In the genomic region with DNA sequence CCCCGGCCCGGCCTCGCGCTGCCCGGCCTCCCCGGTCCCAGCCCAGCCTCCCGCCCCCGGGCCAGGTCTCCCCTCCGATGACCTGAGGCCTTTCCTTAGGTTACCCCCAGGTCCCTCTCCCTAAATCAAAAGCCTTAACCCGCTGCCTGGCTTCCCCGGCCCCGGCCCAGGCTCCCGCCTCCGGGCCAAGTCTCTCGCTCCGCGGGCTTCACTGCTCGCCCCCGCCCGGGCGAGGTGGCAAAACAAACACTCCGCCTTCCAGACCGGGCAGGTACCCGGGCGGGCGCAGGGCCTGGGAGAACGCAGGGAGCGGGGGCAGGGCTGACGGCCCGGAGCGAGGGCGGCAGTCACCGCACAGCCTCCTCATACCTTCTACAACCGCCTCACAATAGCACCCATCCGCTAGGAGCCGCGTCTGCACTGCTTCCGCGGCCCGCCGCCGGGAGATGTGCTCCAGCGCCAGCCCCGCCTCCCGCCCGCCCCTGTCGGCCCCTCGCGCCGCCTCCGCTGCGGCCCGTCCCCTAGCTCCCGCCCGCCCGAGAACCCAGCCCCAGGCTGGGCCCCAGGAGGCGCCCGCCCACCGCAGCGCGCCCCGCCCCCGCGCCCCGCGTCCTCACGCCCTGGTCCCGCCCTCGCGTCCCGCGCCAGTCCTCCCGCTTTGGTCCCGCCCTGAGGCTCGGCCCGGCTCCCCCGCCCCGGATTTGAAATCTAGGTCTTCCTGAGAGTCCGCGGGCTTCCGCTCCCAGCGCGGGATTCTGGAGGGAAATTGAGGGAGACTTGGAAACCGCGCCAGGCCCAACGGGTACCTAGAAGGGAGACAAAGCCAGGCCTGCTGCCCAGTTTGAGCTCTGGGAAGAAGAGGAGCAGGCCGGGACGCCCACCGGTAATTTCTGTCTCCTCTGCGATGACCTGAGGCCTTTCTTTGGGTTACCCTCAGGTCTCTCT, we compare ENCODE assay signal across 8 cellular contexts. TPM values are rescaled to one million over a fixed set of nuclear protein-coding genes. Genes with fewer than 3 reads are reported as not detected.
DNase-seq lines count a peak whose midpoint lies in the region; ATAC-seq and TF ChIP-seq lines count a peak whose summit lies in the region.

TSS of gene CASP3 (minus strand) at position 422 of the 945 bp plus-strand sequence. CDS start 10,994 bp downstream, outside the sequence.
A gene with protein sequence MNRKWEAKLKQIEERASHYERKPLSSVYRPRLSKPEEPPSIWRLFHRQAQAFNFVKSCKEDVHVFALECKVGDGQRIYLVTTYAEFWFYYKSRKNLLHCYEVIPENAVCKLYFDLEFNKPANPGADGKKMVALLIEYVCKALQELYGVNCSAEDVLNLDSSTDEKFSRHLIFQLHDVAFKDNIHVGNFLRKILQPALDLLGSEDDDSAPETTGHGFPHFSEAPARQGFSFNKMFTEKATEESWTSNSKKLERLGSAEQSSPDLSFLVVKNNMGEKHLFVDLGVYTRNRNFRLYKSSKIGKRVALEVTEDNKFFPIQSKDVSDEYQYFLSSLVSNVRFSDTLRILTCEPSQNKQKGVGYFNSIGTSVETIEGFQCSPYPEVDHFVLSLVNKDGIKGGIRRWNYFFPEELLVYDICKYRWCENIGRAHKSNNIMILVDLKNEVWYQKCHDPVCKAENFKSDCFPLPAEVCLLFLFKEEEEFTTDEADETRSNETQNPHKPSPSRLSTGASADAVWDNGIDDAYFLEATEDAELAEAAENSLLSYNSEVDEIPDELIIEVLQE (plus strand): TSS at position 713 of the 945 bp plus-strand sequence. CDS start 7,403 bp downstream, outside the sequence.

- H3K4me3 ChIP-seq in liver (ENCODE audit: low read depth in 1 of 3, low read length in 3 of 3), result peak within 1 kb of the TSS; percentile 86 to 95 (median 93)

- DNase-seq in CD14-positive monocyte (ENCODE audit: low spot score) (peak; percentile 91), NCI-H748 (lab: John Stamatoyannopoulos, UW; ENCODE audit: unreplicated experiment) (peak; percentile 97), cortex of kidney (lab: John Stamatoyannopoulos, UW) (peak; percentile 93)
- peak; percentile 95 for DNase-seq in activated CD4-positive, alpha-beta T cell treated with anti-CD3 and anti-CD28 coated beads, Interleukin-2, amount 50 U/mL, for 1 hour
- peak; percentile 94 for DNase-seq in stimulated activated CD4-positive, alpha-beta T cell treated with anti-CD3 and anti-CD28 coated beads, Interleukin-4, amount 100 ng/mL, for 1 hour

- peak within 1 kb of the TSS; percentile 95 to 96 for H3K27ac ChIP-seq in liver (ENCODE audit: low read depth in 1 of 2, low read length in 2 of 2)

- TF ChIP-seq CTCF in CD14-positive monocyte (IDR thresholded peaks at IDR 0.05) (no peak), liver (IDR thresholded peaks at IDR 0.05; ENCODE audit: low read depth, low read length, missing input control) (peak; percentile 24)

- intact Hi-C loops in CD14-positive monocyte (cut with micrococcal nuclease), result loop anchor here (5.0 to 10.0 kb wide), 2 partner anchors 83 to 384 kb away; partner anchors contain the start of gene CENPU (in 2 of the 2)

- ATAC-seq in GM19395 (IDR thresholded peaks at IDR 0.05; ENCODE audit: unreplicated experiment), result peak; percentile 79
- ATAC-seq in HG03558 (IDR thresholded peaks at IDR 0.05; ENCODE audit: extremely low read depth, unreplicated experiment), result peak; percentile 72

- under 1% methylated on average over 90 of the region's 90 CpGs for WGBS in liver

- peak within 1 kb of the TSS; percentile 87 to 96 for H3K9ac ChIP-seq in liver (ENCODE audit: low read depth in 1 of 2, low read length in 2 of 2)

- H3K4me1 Mint-ChIP-seq in CD14-positive monocyte, result peaks cover 50% of the 10 kb centered on the region

- no peaks in the 10 kb centered on the region for H3K9me3 ChIP-seq in liver (ENCODE audit: control insufficient read depth in 4 of 4, low read length in 3 of 4)

- H3K9me3 Mint-ChIP-seq in CD14-positive monocyte, result no peaks in the 10 kb centered on the region

- H3K27me3 Mint-ChIP-seq in CD14-positive monocyte (ENCODE audit: low read depth in 3 of 3), result peaks cover 0 to 1% (median 0%) of the 10 kb centered on the region in 3 donors

- peaks cover 18 to 21% of the 10 kb centered on the region in 2 donors for H3K36me3 Mint-ChIP-seq in CD14-positive monocyte

- TF ChIP-seq RAD21 in liver (IDR thresholded peaks at IDR 0.05), result peak in 1 of 2 donors; percentile 54

- peaks cover 2 to 46% (median 37%) of the 10 kb centered on the region in 4 donors for H3K4me1 ChIP-seq in liver (ENCODE audit: control insufficient read depth in 4 of 4, insufficient read depth in 4 of 4, low read length in 3 of 4)

- no peaks in the 10 kb centered on the region for H3K27me3 ChIP-seq in liver (ENCODE audit: control insufficient read depth in 4 of 4, insufficient read depth in 4 of 4, low read length in 3 of 4)

- H3K27ac Mint-ChIP-seq in CD14-positive monocyte, result peak within 1 kb of the TSS; percentile 89 to 94 (median 91)

- peak within 1 kb of the TSS; percentile 89 to 94 for H3K4me3 Mint-ChIP-seq in CD14-positive monocyte

- H3K36me3 ChIP-seq in liver (ENCODE audit: control insufficient read depth in 4 of 4, insufficient read depth in 3 of 4, low read depth in 1 of 4, low read length in 3 of 4), result peaks cover 0 to 6% (median 1%) of the 10 kb centered on the region in 4 donors

TF ChIP-seq in liver, 16 proteins besides CTCF, POLR2A, EP300 and RAD21:
- TF ChIP-seq GABPA (IDR thresholded peaks at IDR 0.05 in 1 of 2, conservative IDR thresholded peaks at IDR 0.05 in 1 of 2), result peak in 1 of 2 donors; percentile 81
- TF ChIP-seq, protein P1, sequence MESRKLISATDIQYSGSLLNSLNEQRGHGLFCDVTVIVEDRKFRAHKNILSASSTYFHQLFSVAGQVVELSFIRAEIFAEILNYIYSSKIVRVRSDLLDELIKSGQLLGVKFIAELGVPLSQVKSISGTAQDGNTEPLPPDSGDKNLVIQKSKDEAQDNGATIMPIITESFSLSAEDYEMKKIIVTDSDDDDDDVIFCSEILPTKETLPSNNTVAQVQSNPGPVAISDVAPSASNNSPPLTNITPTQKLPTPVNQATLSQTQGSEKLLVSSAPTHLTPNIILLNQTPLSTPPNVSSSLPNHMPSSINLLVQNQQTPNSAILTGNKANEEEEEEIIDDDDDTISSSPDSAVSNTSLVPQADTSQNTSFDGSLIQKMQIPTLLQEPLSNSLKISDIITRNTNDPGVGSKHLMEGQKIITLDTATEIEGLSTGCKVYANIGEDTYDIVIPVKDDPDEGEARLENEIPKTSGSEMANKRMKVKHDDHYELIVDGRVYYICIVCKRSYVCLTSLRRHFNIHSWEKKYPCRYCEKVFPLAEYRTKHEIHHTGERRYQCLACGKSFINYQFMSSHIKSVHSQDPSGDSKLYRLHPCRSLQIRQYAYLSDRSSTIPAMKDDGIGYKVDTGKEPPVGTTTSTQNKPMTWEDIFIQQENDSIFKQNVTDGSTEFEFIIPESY (IDR thresholded peaks at IDR 0.05), result no peak
- no peak for TF ChIP-seq HNF4G (IDR thresholded peaks at IDR 0.05)
- peak; percentile 70 for TF ChIP-seq REST (IDR thresholded peaks at IDR 0.05)
- no peak for TF ChIP-seq FOXA2 (IDR thresholded peaks at IDR 0.05)
- TF ChIP-seq TAF1 (conservative IDR thresholded peaks at IDR 0.05), result peak; percentile 77
- TF ChIP-seq EGR1 (IDR thresholded peaks at IDR 0.05; ENCODE audit: low read depth in 2 of 2), result peak in 1 of 2 donors; percentile 24
- no peak for TF ChIP-seq JUND (IDR thresholded peaks at IDR 0.05)
- TF ChIP-seq HNF4A (conservative IDR thresholded peaks at IDR 0.05), result no peak
- no peak for TF ChIP-seq FOXA1 (IDR thresholded peaks at IDR 0.05)
- no peak for TF ChIP-seq RXRA (IDR thresholded peaks at IDR 0.05)
- peak; percentile 11 for TF ChIP-seq NR2F2 (IDR thresholded peaks at IDR 0.05)
- peak; percentile 37 for TF ChIP-seq SP1 (IDR thresholded peaks at IDR 0.05)
- TF ChIP-seq MAX (IDR thresholded peaks at IDR 0.05), result no peak
- TF ChIP-seq YY1 (IDR thresholded peaks at IDR 0.05), result peak; percentile 31
- TF ChIP-seq, protein P2, sequence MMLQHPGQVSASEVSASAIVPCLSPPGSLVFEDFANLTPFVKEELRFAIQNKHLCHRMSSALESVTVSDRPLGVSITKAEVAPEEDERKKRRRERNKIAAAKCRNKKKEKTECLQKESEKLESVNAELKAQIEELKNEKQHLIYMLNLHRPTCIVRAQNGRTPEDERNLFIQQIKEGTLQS (IDR thresholded peaks at IDR 0.05), result no peak

RNA-seq across cellular contexts. Expression of gene CASP3, which starts in this region (rescaled TPM):
- polyA plus RNA-seq in CD14-positive monocyte, result 10 to 100 TPM in 1 of 2 donors, 1 to 10 TPM in 1; 6.7 to 11.3 TPM
- 10 to 100 TPM; 13.2 to 30.1 TPM for total RNA-seq in liver
- polyA plus RNA-seq in liver, result 10 to 100 TPM in 1 of 2 donors, 1 to 10 TPM in 1; 7.8 to 10.4 TPM

RNA-seq across cellular contexts. Expression of the second gene that starts in this region (rescaled TPM):
- 10 to 100 TPM in 1 of 2 donors, 1 to 10 TPM in 1; 10.0 to 10.5 TPM for polyA plus RNA-seq in CD14-positive monocyte
- total RNA-seq in liver, result 1 to 10 TPM; 5.9 to 7.3 TPM
- 1 to 10 TPM; 2.2 to 5.0 TPM for polyA plus RNA-seq in liver

Comparison
In these comparisons a context has a peak if more than half of its experiments do, and no peak if none do; other contexts are left out.
1. Peak in every context shown above with its lines: DNase-seq, ATAC-seq, H3K4me3 ChIP-seq and H3K27ac ChIP-seq.